22 cellular contexts compared by ENCODE assay signal in genomic region chr4:107974523-107974922, GRCh38. TPM values are rescaled to one million over a fixed set of nuclear protein-coding genes. Genes with fewer than 3 reads are reported as not detected.
DNase-seq lines count a peak whose midpoint lies in the region; ATAC-seq and TF ChIP-seq lines count a peak whose summit lies in the region.
"Had no signal": no experiment of that assay in that cellular context is flagged by ENCODE, and none has a peak within 500 bp of the region (broad histone marks: within the 10 kb centered on the region; RNA-seq: fewer than 3 reads in every experiment).

No MANE protein-coding gene starts in this region.

- no peaks in the 10 kb centered on the region for H3K27me3 Mint-ChIP-seq in activated CD4-positive, alpha-beta T cell treated with anti-CD3 and anti-CD28 coated beads for 36 hours
- H3K27me3 Mint-ChIP-seq in CD8-positive, alpha-beta T cell (ENCODE audit: low read depth), result peaks cover 4% of the 10 kb centered on the region
- peaks cover 10% of the 10 kb centered on the region for H3K27me3 Mint-ChIP-seq in central memory CD8-positive, alpha-beta T cell
- peaks cover 2 to 3% (median 2%) of the 10 kb centered on the region in 3 donors for H3K27me3 Mint-ChIP-seq in immature natural killer cell (ENCODE audit: low read depth in 3 of 3)
- peaks cover 9% of the 10 kb centered on the region for H3K27me3 Mint-ChIP-seq in activated T-helper 17 cell treated with anti-CD3 and anti-CD28 coated beads, Interleukin-2, amount 50 U/mL, for 72 hours
- H3K27me3 Mint-ChIP-seq: B cell had no signal

- intact Hi-C loops in activated CD4-positive, alpha-beta T cell treated with anti-CD3 and anti-CD28 coated beads for 36 hours (cut with DNase I, micrococcal nuclease), result no loop called here
- intact Hi-C loops in CD8-positive, alpha-beta T cell (cut with DNase I, micrococcal nuclease), result no loop called here

- no peak overlapping the region for H3K27ac Mint-ChIP-seq in activated CD4-positive, alpha-beta T cell treated with anti-CD3 and anti-CD28 coated beads for 36 hours
- H3K27ac Mint-ChIP-seq in CD8-positive, alpha-beta T cell, result no peak overlapping the region
- no peak overlapping the region for H3K27ac Mint-ChIP-seq in central memory CD8-positive, alpha-beta T cell (ENCODE audit: low read depth)
- H3K27ac Mint-ChIP-seq in immature natural killer cell, result peak overlapping the region in 3 of 6 donors; percentile 21 to 26 (median 26)
- no peak overlapping the region for H3K27ac Mint-ChIP-seq in activated T-helper 17 cell treated with anti-CD3 and anti-CD28 coated beads, Interleukin-2, amount 50 U/mL, for 72 hours
- H3K27ac Mint-ChIP-seq: B cell; CD4-positive, alpha-beta T cell; CD8-positive, alpha-beta memory T cell had no signal

- no peaks in the 10 kb centered on the region for H3K27me3 ChIP-seq in CD8-positive, alpha-beta T cell (ENCODE audit: insufficient read depth, low read length)
- H3K27me3 ChIP-seq: BLaER1 treated with 17β-estradiol and CSF1 and Interleukin-3, amounts not matched to agents 10 nM and 100 nM had no signal

- H3K36me3 Mint-ChIP-seq in activated CD4-positive, alpha-beta T cell treated with anti-CD3 and anti-CD28 coated beads for 36 hours (ENCODE audit: low read depth), result peaks cover 1% of the 10 kb centered on the region
- H3K36me3 Mint-ChIP-seq in CD8-positive, alpha-beta T cell, result no peaks in the 10 kb centered on the region
- peaks cover 1% of the 10 kb centered on the region for H3K36me3 Mint-ChIP-seq in central memory CD8-positive, alpha-beta T cell (ENCODE audit: insufficient read depth)
- H3K36me3 Mint-ChIP-seq in immature natural killer cell, result peaks cover 4 to 8% (median 6%) of the 10 kb centered on the region in 3 donors
- H3K36me3 Mint-ChIP-seq in activated T-helper 17 cell treated with anti-CD3 and anti-CD28 coated beads, Interleukin-2, amount 50 U/mL, for 72 hours (ENCODE audit: low read depth), result no peaks in the 10 kb centered on the region

- no peak overlapping the region for H3K4me3 Mint-ChIP-seq in activated CD4-positive, alpha-beta T cell treated with anti-CD3 and anti-CD28 coated beads for 36 hours
- no peak overlapping the region for H3K4me3 Mint-ChIP-seq in CD8-positive, alpha-beta T cell
- H3K4me3 Mint-ChIP-seq in central memory CD8-positive, alpha-beta T cell, result no peak overlapping the region
- H3K4me3 Mint-ChIP-seq in immature natural killer cell, result peak overlapping the region in 2 of 5 donors; percentile 12 to 25
- no peak overlapping the region for H3K4me3 Mint-ChIP-seq in activated T-helper 17 cell treated with anti-CD3 and anti-CD28 coated beads, Interleukin-2, amount 50 U/mL, for 72 hours
- H3K4me3 Mint-ChIP-seq: B cell; CD4-positive, alpha-beta T cell; CD8-positive, alpha-beta memory T cell had no signal

- no peak for DNase-seq in activated CD4-positive, alpha-beta T cell treated with anti-CD3 and anti-CD28 coated beads for 36 hours
- DNase-seq in activated CD4-positive, alpha-beta T cell treated with anti-CD3 and anti-CD28 coated beads for 4 hours, result no peak
- DNase-seq in CD8-positive, alpha-beta T cell, result no peak
- no peak for DNase-seq in central memory CD8-positive, alpha-beta T cell (ENCODE audit: low spot score in 2 of 2)
- DNase-seq in immature natural killer cell, result peak; percentile 33 to 38 (median 33)
- DNase-seq in HT-29 (ENCODE audit: low spot score), result no peak
- DNase-seq: AML-193; CD4-positive, alpha-beta T cell; CD8-positive, alpha-beta memory T cell; COR-L47; DMS 273 treated with DMSO at 0.1 percent for 48 hours; DMS153; DMS53; DMS79; GF-D8 had no signal

- H3K4me1 ChIP-seq in CD8-positive, alpha-beta T cell (ENCODE audit: insufficient read depth, low read length), result no peaks in the 10 kb centered on the region
- H3K4me1 ChIP-seq: A549 had no signal

- ATAC-seq in activated CD4-positive, alpha-beta T cell treated with anti-CD3 and anti-CD28 coated beads for 36 hours, result peak; percentile 30
- ATAC-seq in CD8-positive, alpha-beta T cell, result peak; percentile 17
- peak; percentile 58 for ATAC-seq in central memory CD8-positive, alpha-beta T cell (replicated peaks; ENCODE audit: extremely low read depth, poor library complexity, severe bottlenecking)
- no peak for ATAC-seq in GM19467 (IDR thresholded peaks at IDR 0.05; ENCODE audit: unreplicated experiment)
- ATAC-seq in activated T-helper 17 cell treated with anti-CD3 and anti-CD28 coated beads, Interleukin-2, amount 50 U/mL, for 72 hours (replicated peaks), result no peak
- ATAC-seq: A549 had no signal

- no peak overlapping the region for H3K4me3 ChIP-seq in CD8-positive, alpha-beta T cell (ENCODE audit: low read depth, low read length)
- H3K4me3 ChIP-seq: A549; BLaER1 treated with 17β-estradiol and CSF1 and Interleukin-3, amounts not matched to agents 10 nM and 100 nM had no signal

- peaks cover 2% of the 10 kb centered on the region for H3K9me3 Mint-ChIP-seq in activated CD4-positive, alpha-beta T cell treated with anti-CD3 and anti-CD28 coated beads for 36 hours (ENCODE audit: low read depth)
- no peaks in the 10 kb centered on the region for H3K9me3 Mint-ChIP-seq in CD8-positive, alpha-beta T cell
- H3K9me3 Mint-ChIP-seq in central memory CD8-positive, alpha-beta T cell, result no peaks in the 10 kb centered on the region
- peaks cover 0 to 8% (median 0%) of the 10 kb centered on the region in 6 donors for H3K9me3 Mint-ChIP-seq in immature natural killer cell
- peaks cover 4% of the 10 kb centered on the region for H3K9me3 Mint-ChIP-seq in activated T-helper 17 cell treated with anti-CD3 and anti-CD28 coated beads, Interleukin-2, amount 50 U/mL, for 72 hours
- H3K9me3 Mint-ChIP-seq: CD4-positive, alpha-beta T cell had no signal

- no peaks in the 10 kb centered on the region for H3K4me1 Mint-ChIP-seq in activated CD4-positive, alpha-beta T cell treated with anti-CD3 and anti-CD28 coated beads for 36 hours
- peaks cover 3% of the 10 kb centered on the region for H3K4me1 Mint-ChIP-seq in CD8-positive, alpha-beta T cell (ENCODE audit: low read depth)
- peaks cover 11% of the 10 kb centered on the region for H3K4me1 Mint-ChIP-seq in central memory CD8-positive, alpha-beta T cell
- peaks cover 12 to 18% of the 10 kb centered on the region in 2 donors for H3K4me1 Mint-ChIP-seq in immature natural killer cell
- no peaks in the 10 kb centered on the region for H3K4me1 Mint-ChIP-seq in activated T-helper 17 cell treated with anti-CD3 and anti-CD28 coated beads, Interleukin-2, amount 50 U/mL, for 72 hours
- H3K4me1 Mint-ChIP-seq: B cell had no signal

- CTCF ChIA-PET in activated CD4-positive, alpha-beta T cell treated with anti-CD3 and anti-CD28 coated beads for 36 hours (lab: Charles Lee), result interaction anchor here (0.7 kb wide), 1 partner anchor 12 kb away, joined by 4 read pairs; no protein-coding TSS in a partner anchor
- CTCF ChIA-PET in CD8-positive, alpha-beta T cell (lab: Charles Lee), result no interaction called here

- no peaks in the 10 kb centered on the region for H3K9me3 ChIP-seq in CD8-positive, alpha-beta T cell (ENCODE audit: low read length)
- H3K9me3 ChIP-seq: A549 had no signal

- POLR2A ChIA-PET in activated CD4-positive, alpha-beta T cell treated with anti-CD3 and anti-CD28 coated beads for 36 hours (lab: Charles Lee), result no interaction called here
- POLR2A ChIA-PET in CD8-positive, alpha-beta T cell (lab: Charles Lee), result no interaction called here

- no peak for TF ChIP-seq CTCF in CD8-positive, alpha-beta T cell (IDR thresholded peaks at IDR 0.05)

- H3K36me3 ChIP-seq in CD8-positive, alpha-beta T cell (ENCODE audit: insufficient read depth, low read length), result no peaks in the 10 kb centered on the region
- H3K36me3 ChIP-seq: BLaER1 treated with 17β-estradiol and CSF1 and Interleukin-3, amounts not matched to agents 10 nM and 100 nM had no signal

- H3K27ac ChIP-seq in CD8-positive, alpha-beta T cell (ENCODE audit: low read depth, low read length), result no peak overlapping the region
- H3K27ac ChIP-seq: 22Rv1; A549; BLaER1 treated with 17β-estradiol and CSF1 and Interleukin-3, amounts not matched to agents 10 nM and 100 nM; C4-2B had no signal

RNA-seq across cellular contexts. Expression of gene HADH, which starts 15.2 kb away (rescaled TPM):
- 10 to 100 TPM; 58.4 to 60.8 TPM for total RNA-seq in activated CD4-positive, alpha-beta T cell treated with anti-CD3 and anti-CD28 coated beads for 36 hours
- total RNA-seq in CD8-positive, alpha-beta T cell, result 10 to 100 TPM in 1 of 2 experiments, 1 to 10 TPM in 1; 9.6 to 10.9 TPM
- polyA plus RNA-seq in immature natural killer cell, result 10 to 100 TPM; 33.0 to 42.8 (median 38.1) TPM
- total RNA-seq in activated T-helper 17 cell treated with anti-CD3 and anti-CD28 coated beads, Interleukin-2, amount 50 U/mL, for 72 hours, result 10 to 100 TPM; 26.8 to 36.5 TPM
- 14.0 and 15.3 TPM in 2 replicates for total RNA-seq in HT-29 (2014; rRNA removed; shearing (Covaris generic))

RNA-seq across cellular contexts. Expression of gene CYP2U1, which starts 43.2 kb away (rescaled TPM):
- 1 to 10 TPM; 2.3 to 2.4 TPM for total RNA-seq in activated CD4-positive, alpha-beta T cell treated with anti-CD3 and anti-CD28 coated beads for 36 hours
- total RNA-seq in CD8-positive, alpha-beta T cell, result 1 to 10 TPM; 3.4 to 3.6 TPM
- 1 to 10 TPM; 4.0 to 4.9 (median 4.9) TPM for polyA plus RNA-seq in immature natural killer cell
- total RNA-seq in activated T-helper 17 cell treated with anti-CD3 and anti-CD28 coated beads, Interleukin-2, amount 50 U/mL, for 72 hours, result 1 to 10 TPM in 1 of 2 donors, under 1 TPM in 1; 0.90 to 1.3 TPM
- 0.34 and 0.64 TPM in 2 replicates for total RNA-seq in HT-29 (2014; rRNA removed; shearing (Covaris generic))

Comparison
In these comparisons a context has a peak if more than half of its experiments do, and no peak if none do; other contexts are left out.
1. ATAC-seq: peak in activated CD4-positive, alpha-beta T cell treated with anti-CD3 and anti-CD28 coated beads for 36 hours (single experiment), CD8-positive, alpha-beta T cell (single experiment) and central memory CD8-positive, alpha-beta T cell (single experiment); none in GM19467 (single experiment) and activated T-helper 17 cell treated with anti-CD3 and anti-CD28 coated beads, Interleukin-2, amount 50 U/mL, for 72 hours (single experiment).
2. DNase-seq: peak in immature natural killer cell (3 of 3); none in activated CD4-positive, alpha-beta T cell treated with anti-CD3 and anti-CD28 coated beads for 36 hours (single experiment), activated CD4-positive, alpha-beta T cell treated with anti-CD3 and anti-CD28 coated beads for 4 hours (0 of 2), CD8-positive, alpha-beta T cell (0 of 7), central memory CD8-positive, alpha-beta T cell (0 of 2) and HT-29 (single experiment).